Comparison of ENCODE assay signal across 8 cellular contexts in the genomic region with DNA sequence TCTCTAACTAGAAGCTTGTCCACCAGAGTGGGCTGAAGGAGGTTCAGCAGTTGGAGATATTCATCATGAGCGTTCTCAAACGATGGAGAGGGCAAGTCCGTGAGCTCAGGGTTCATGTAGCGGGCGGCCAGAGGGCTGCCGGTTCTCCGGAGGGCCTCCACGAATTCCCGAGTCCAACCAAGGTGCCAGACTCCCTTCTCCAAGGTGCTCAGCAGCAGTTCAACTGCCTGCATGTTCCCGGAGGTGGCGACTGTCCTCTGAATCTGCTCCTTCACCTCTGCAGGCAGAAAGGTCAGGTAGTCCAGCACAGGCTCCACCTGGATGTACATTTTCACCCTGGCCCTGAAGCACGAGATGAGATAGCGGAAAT.
DNase-seq lines count a peak whose midpoint lies in the region; ATAC-seq, FAIRE-seq and TF ChIP-seq lines count a peak whose summit lies in the region.

No MANE protein-coding gene starts in this region.

- ATAC-seq in HG02943 (IDR thresholded peaks at IDR 0.05; ENCODE audit: low read depth, unreplicated experiment) (peak; percentile 10), GM18520 (IDR thresholded peaks at IDR 0.05; ENCODE audit: unreplicated experiment) (no peak)

- H3K4me3 ChIP-seq in astrocyte of the cerebellum (ENCODE audit: low read depth, low read length) (peak overlapping the region; percentile 51), iPS-20b (ENCODE audit: low read length) (peak overlapping the region; percentile 70)

- H3K27me3 ChIP-seq in iPS-20b (ENCODE audit: insufficient read depth, low read length): peaks cover 28% of the 10 kb centered on the region

- H3K27ac ChIP-seq in iPS-20b (ENCODE audit: low read length): no peak overlapping the region

- TF ChIP-seq CTCF in astrocyte of the cerebellum (IDR thresholded peaks at IDR 0.05; ENCODE audit: low read depth, low read length, missing control alignments): no peak

- peaks cover 8% of the 10 kb centered on the region for H3K4me1 ChIP-seq in iPS-20b (ENCODE audit: insufficient read depth, low read length)

- DNase-seq in NCI-H510A treated with DMSO at 0.1 percent for 48 hours (lab: John Stamatoyannopoulos, UW) (peak; percentile 32), NCI-H510A (lab: John Stamatoyannopoulos, UW) (no peak), RCC 7860 (ENCODE audit: low spot score) (peak; percentile 26), astrocyte of the cerebellum (ENCODE audit: low read depth) (no peak)
- DNase-seq in stimulated activated CD4-positive, alpha-beta T cell treated with anti-CD3 and anti-CD28 coated beads, Interleukin-15, amount 100 ng/mL, for 24 hours: peak; percentile 41

- no peak for FAIRE-seq in RCC 7860 (lab: Jason Lieb, UNC)

- H3K36me3 ChIP-seq in iPS-20b (ENCODE audit: insufficient read depth, low read depth, low read length): no peaks in the 10 kb centered on the region

- no peaks in the 10 kb centered on the region for H3K9me3 ChIP-seq in iPS-20b (ENCODE audit: insufficient read depth, low read depth, low read length)

- H3K9ac ChIP-seq in iPS-20b (ENCODE audit: low read depth, low read length): peak overlapping the region; percentile 75; the same call in 1 of the 2 replicates

- in situ Hi-C loops in astrocyte of the cerebellum (cut with HindIII; ENCODE audit: low sequenced_read_pairs): no loop called here

Comparison
In these comparisons a context has a peak if more than half of its experiments do, and no peak if none do; other contexts are left out.
1. DNase-seq: peak in NCI-H510A treated with DMSO at 0.1 percent for 48 hours (single experiment), RCC 7860 (single experiment) and stimulated activated CD4-positive, alpha-beta T cell treated with anti-CD3 and anti-CD28 coated beads, Interleukin-15, amount 100 ng/mL, for 24 hours (single experiment); none in NCI-H510A (single experiment) and astrocyte of the cerebellum (single experiment).